Comparison of ENCODE assay signal across 12 cellular contexts in genomic region chr1:245599413-245600174, GRCh38.
A peak's percentile ranks its signal among the peaks of the same experiment; 100 is the strongest.
DNase-seq lines count a peak whose midpoint lies in the region; ATAC-seq and TF ChIP-seq lines count a peak whose summit lies in the region.
"Had no signal": no experiment of that assay in that cellular context is flagged by ENCODE, and none has a peak within 500 bp of the region (broad histone marks: within the 10 kb centered on the region; RNA-seq: fewer than 3 reads in every experiment).

No MANE protein-coding gene starts in this region.

- H3K36me3 ChIP-seq in mesendoderm (ENCODE audit: control insufficient read depth, insufficient read depth, low read length), result no peaks in the 10 kb centered on the region

- no peak for ATAC-seq in HG02571 (IDR thresholded peaks at IDR 0.05; ENCODE audit: unreplicated experiment)
- ATAC-seq in HG02938 (IDR thresholded peaks at IDR 0.05; ENCODE audit: unreplicated experiment), result no peak
- ATAC-seq: activated CD8-positive, alpha-beta T cell treated with anti-CD3 and anti-CD28 coated beads, Interleukin-2, amount 10 ng/mL, durations not matched to agents 7 days and 5 days; CD8-positive, alpha-beta T cell had no signal

- H3K79me2 ChIP-seq in mesendoderm (ENCODE audit: control insufficient read depth, insufficient read depth, low read length), result no peaks in the 10 kb centered on the region

- peak overlapping the region in 3 of 5 experiments; percentile 43 to 68 (median 48) for H3K4me3 Mint-ChIP-seq in brain
- H3K4me3 Mint-ChIP-seq: activated CD8-positive, alpha-beta T cell treated with anti-CD3 and anti-CD28 coated beads, Interleukin-2, amount 10 ng/mL, durations not matched to agents 7 days and 5 days; CD8-positive, alpha-beta T cell had no signal

- in situ Hi-C loops in KBM-7 (cut with MboI; ENCODE audit: low pct_unique_long_range_greater_than_20kb, low sequenced_read_pairs), result no loop called here

- no peak overlapping the region for H2BK120ac ChIP-seq in mesendoderm (ENCODE audit: low read depth, low read length)

- no peak overlapping the region for H3K23ac ChIP-seq in mesendoderm (ENCODE audit: low read length)

- peak overlapping the region; percentile 81 to 96 (median 84) for H3K27ac Mint-ChIP-seq in brain
- H3K27ac Mint-ChIP-seq: activated CD8-positive, alpha-beta T cell treated with anti-CD3 and anti-CD28 coated beads, Interleukin-2, amount 10 ng/mL, durations not matched to agents 7 days and 5 days; CD8-positive, alpha-beta T cell had no signal

- peaks cover 26% of the 10 kb centered on the region for H3K4me1 Mint-ChIP-seq in brain

- H4K8ac ChIP-seq in mesendoderm (ENCODE audit: low read depth, low read length), result no peak overlapping the region

- H3K9ac ChIP-seq in mesendoderm (ENCODE audit: low read length), result no peak overlapping the region

- H3K18ac ChIP-seq in mesendoderm (ENCODE audit: low read length), result no peak overlapping the region

- H2BK5ac ChIP-seq in mesendoderm (ENCODE audit: low read length), result no peak overlapping the region

- H4K5ac ChIP-seq in mesendoderm (ENCODE audit: low read length), result no peak overlapping the region

- no peak overlapping the region for H3K4me2 ChIP-seq in mesendoderm (ENCODE audit: low read length)

- H3K9me3 Mint-ChIP-seq in brain, result peaks cover 11 to 33% (median 20%) of the 10 kb centered on the region in 5 experiments
- H3K9me3 Mint-ChIP-seq: CD8-positive, alpha-beta T cell had no signal

- TF ChIP-seq CTCF in AG09319 (IDR thresholded peaks at IDR 0.05; ENCODE audit: low read depth, low read length) (no peak), brain (conservative IDR thresholded peaks at IDR 0.05) (no peak)

- no peak overlapping the region for H3K4ac ChIP-seq in mesendoderm (ENCODE audit: low read depth, low read length)

- H3K27me3 ChIP-seq in mesendoderm (ENCODE audit: insufficient read depth, low read length, poor library complexity), result no peaks in the 10 kb centered on the region

- H3K4me3 ChIP-seq in mesendoderm (ENCODE audit: low read length), result no peak overlapping the region

- H3K56ac ChIP-seq in mesendoderm (ENCODE audit: low read length), result no peak overlapping the region

- H3K4me1 ChIP-seq in mesendoderm (ENCODE audit: control insufficient read depth, low read depth, low read length), result no peaks in the 10 kb centered on the region

- DNase-seq in AG09319 (ENCODE audit: extremely low read depth, low read depth), result peak; percentile 95
- peak; percentile 5 for DNase-seq in KBM-7
- DNase-seq in mesendoderm, result peak; percentile 73
- DNase-seq in stimulated activated CD4-positive, alpha-beta T cell treated with anti-CD3 and anti-CD28 coated beads, Interleukin-4, amount 100 ng/mL, for 24 hours, result no peak
- no peak for DNase-seq in cerebellar cortex (ENCODE audit: low spot score)
- DNase-seq: activated CD8-positive, alpha-beta T cell treated with anti-CD3 and anti-CD28 coated beads, Interleukin-2, amount 10 ng/mL, durations not matched to agents 7 days and 5 days; CD8-positive, alpha-beta T cell; kidney glomerular epithelial cell; stimulated activated CD4-positive, alpha-beta T cell treated with anti-CD3 and anti-CD28 coated beads, Interleukin-1b, Interleukin-23, amount 100 ng/mL, for 48 hours had no signal

- H3K36me3 Mint-ChIP-seq in brain, result peaks cover 15% of the 10 kb centered on the region
- H3K36me3 Mint-ChIP-seq: CD8-positive, alpha-beta T cell had no signal

- no CpG with 5 or more reads among the region's 15 CpGs for WGBS in mesendoderm (ENCODE audit: extremely low coverage, insufficient coverage, low lambda C conversion rate)

- H3K27ac ChIP-seq in mesendoderm (ENCODE audit: low read depth, low read length), result no peak overlapping the region

- H3K27me3 Mint-ChIP-seq in brain, result no peaks in the 10 kb centered on the region

- no peaks in the 10 kb centered on the region for H3K79me1 ChIP-seq in mesendoderm (ENCODE audit: low read length)

- no peak overlapping the region for H2BK15ac ChIP-seq in mesendoderm (replicated peaks; ENCODE audit: low read depth)

- no peak overlapping the region for H2AK5ac ChIP-seq in mesendoderm (ENCODE audit: low read length)

Comparison
In these comparisons a context has a peak if more than half of its experiments do, and no peak if none do; other contexts are left out.
1. DNase-seq: peak in AG09319 (single experiment), KBM-7 (single experiment) and mesendoderm (single experiment); none in stimulated activated CD4-positive, alpha-beta T cell treated with anti-CD3 and anti-CD28 coated beads, Interleukin-4, amount 100 ng/mL, for 24 hours (single experiment) and cerebellar cortex (single experiment).